28 cellular contexts compared by ENCODE assay signal in genomic region chr15:24696855-24697254, GRCh38. TPM values are rescaled to one million over a fixed set of nuclear protein-coding genes. Genes with fewer than 3 reads are reported as not detected.
"Had no signal": no experiment of that assay in that cellular context is flagged by ENCODE, and none has a peak within 500 bp of the region (broad histone marks: within the 10 kb centered on the region; RNA-seq: fewer than 3 reads in every experiment).

No MANE protein-coding gene starts in this region.

- DNase-seq: activated CD4-positive, alpha-beta memory T cell treated with anti-CD3 and anti-CD28 coated beads, Interleukin-2, amount 10 ng/mL, durations not matched to agents 7 days and 5 days; activated CD4-positive, alpha-beta T cell treated with anti-CD3 and anti-CD28 coated beads, Interleukin-2, amount 10 ng/mL, durations not matched to agents 7 days and 5 days; activated CD4-positive, CD25-positive, alpha-beta regulatory T cell; activated CD8-positive, alpha-beta memory T cell treated with anti-CD3 and anti-CD28 coated beads, Interleukin-2, amount 50 U/mL, for 4 hours; activated gamma-delta T cell treated with Interleukin-2 at 50 U/mL for 16 hours; activated naive CD4-positive, alpha-beta T cell treated with anti-CD3 and anti-CD28 coated beads, Interleukin-2, amount 10 ng/mL, durations not matched to agents 7 days and 5 days; activated naive CD8-positive, alpha-beta T cell treated with anti-CD3 and anti-CD28 coated beads for 36 hours; activated T-cell treated with anti-CD3 and anti-CD28 coated beads, Interleukin-2, amount 50 U/mL, for 72 hours; anterior cingulate cortex; Karpas-422; MM.1S; NCI-H1105; NCI-H1436; NCI-H187; NCI-H2081; NCI-H510A treated with DMSO at 0.1 percent for 48 hours; NCI-H69; NK-92 treated with Interleukin-12 subunit alpha and Interleukin-12 subunit beta, amount 100 ng/mL, for 24 hours; OCI-M1; RPMI8226; T-cell; T-helper 2 cell; T1000 had no signal

- H3K4me1 Mint-ChIP-seq: activated CD4-positive, alpha-beta memory T cell treated with anti-CD3 and anti-CD28 coated beads, Interleukin-2, amount 10 ng/mL, durations not matched to agents 7 days and 5 days; activated CD4-positive, alpha-beta T cell treated with anti-CD3 and anti-CD28 coated beads, Interleukin-2, amount 10 ng/mL, durations not matched to agents 7 days and 5 days; activated naive CD4-positive, alpha-beta T cell treated with anti-CD3 and anti-CD28 coated beads, Interleukin-2, amount 10 ng/mL, durations not matched to agents 7 days and 5 days; activated naive CD8-positive, alpha-beta T cell treated with anti-CD3 and anti-CD28 coated beads for 36 hours; T-cell had no signal

- ATAC-seq: activated T-cell treated with anti-CD3 and anti-CD28 coated beads, Interleukin-2, amount 50 U/mL, for 72 hours; Panc1; Right ventricle myocardium inferior; T-cell had no signal

- H3K4me3 ChIP-seq: SK-N-MC had no signal

- H3K36me3 Mint-ChIP-seq: activated naive CD4-positive, alpha-beta T cell treated with anti-CD3 and anti-CD28 coated beads, Interleukin-2, amount 10 ng/mL, durations not matched to agents 7 days and 5 days; activated naive CD8-positive, alpha-beta T cell treated with anti-CD3 and anti-CD28 coated beads for 36 hours; T-cell had no signal

- H3K27me3 Mint-ChIP-seq: activated CD4-positive, alpha-beta memory T cell treated with anti-CD3 and anti-CD28 coated beads, Interleukin-2, amount 10 ng/mL, durations not matched to agents 7 days and 5 days; activated CD4-positive, alpha-beta T cell treated with anti-CD3 and anti-CD28 coated beads, Interleukin-2, amount 10 ng/mL, durations not matched to agents 7 days and 5 days; activated naive CD4-positive, alpha-beta T cell treated with anti-CD3 and anti-CD28 coated beads, Interleukin-2, amount 10 ng/mL, durations not matched to agents 7 days and 5 days; activated naive CD8-positive, alpha-beta T cell treated with anti-CD3 and anti-CD28 coated beads for 36 hours; T-cell had no signal

- H3K27ac ChIP-seq: SK-N-MC had no signal

- H3K27ac Mint-ChIP-seq: activated CD4-positive, alpha-beta memory T cell treated with anti-CD3 and anti-CD28 coated beads, Interleukin-2, amount 10 ng/mL, durations not matched to agents 7 days and 5 days; activated CD4-positive, alpha-beta T cell treated with anti-CD3 and anti-CD28 coated beads, Interleukin-2, amount 10 ng/mL, durations not matched to agents 7 days and 5 days; activated naive CD4-positive, alpha-beta T cell treated with anti-CD3 and anti-CD28 coated beads, Interleukin-2, amount 10 ng/mL, durations not matched to agents 7 days and 5 days; activated naive CD8-positive, alpha-beta T cell treated with anti-CD3 and anti-CD28 coated beads for 36 hours; activated T-cell treated with anti-CD3 and anti-CD28 coated beads, Interleukin-2, amount 50 U/mL, for 72 hours; activated T-helper 2 cell treated with anti-CD3 and anti-CD28 coated beads, Interferon-gamma antibody, Interleukin-2, Interleukin-4, amounts not matched to agents 10 μg/mL and 5 μg/mL and 100 μg/mL, durations not matched to agents 14 hours and 24 hours and 36 hours; T-cell had no signal

- H3K4me3 Mint-ChIP-seq: activated CD4-positive, alpha-beta memory T cell treated with anti-CD3 and anti-CD28 coated beads, Interleukin-2, amount 10 ng/mL, durations not matched to agents 7 days and 5 days; activated CD4-positive, alpha-beta T cell treated with anti-CD3 and anti-CD28 coated beads, Interleukin-2, amount 10 ng/mL, durations not matched to agents 7 days and 5 days; activated naive CD4-positive, alpha-beta T cell treated with anti-CD3 and anti-CD28 coated beads, Interleukin-2, amount 10 ng/mL, durations not matched to agents 7 days and 5 days; activated naive CD8-positive, alpha-beta T cell treated with anti-CD3 and anti-CD28 coated beads for 36 hours; activated T-cell treated with anti-CD3 and anti-CD28 coated beads, Interleukin-2, amount 50 U/mL, for 72 hours; T-cell had no signal

RNA-seq across cellular contexts. Expression of gene NPAP1, which starts 21.3 kb away (rescaled TPM):
- total RNA-seq: activated CD4-positive, alpha-beta memory T cell treated with anti-CD3 and anti-CD28 coated beads, Interleukin-2, amount 10 ng/mL, durations not matched to agents 7 days and 5 days; activated CD4-positive, alpha-beta T cell treated with anti-CD3 and anti-CD28 coated beads, Interleukin-2, amount 10 ng/mL, durations not matched to agents 7 days and 5 days; activated naive CD8-positive, alpha-beta T cell treated with anti-CD3 and anti-CD28 coated beads for 36 hours; activated T-cell treated with anti-CD3 and anti-CD28 coated beads, Interleukin-2, amount 50 U/mL, for 72 hours; activated T-helper 2 cell treated with anti-CD3 and anti-CD28 coated beads, Interferon-gamma antibody, Interleukin-2, Interleukin-4, amounts not matched to agents 10 μg/mL and 5 μg/mL and 100 μg/mL, durations not matched to agents 14 hours and 24 hours and 36 hours; cardiac septum; Right ventricle myocardium inferior; T-cell had no signal
